ENCODE assay signal across 10 cellular contexts in the genomic region with DNA sequence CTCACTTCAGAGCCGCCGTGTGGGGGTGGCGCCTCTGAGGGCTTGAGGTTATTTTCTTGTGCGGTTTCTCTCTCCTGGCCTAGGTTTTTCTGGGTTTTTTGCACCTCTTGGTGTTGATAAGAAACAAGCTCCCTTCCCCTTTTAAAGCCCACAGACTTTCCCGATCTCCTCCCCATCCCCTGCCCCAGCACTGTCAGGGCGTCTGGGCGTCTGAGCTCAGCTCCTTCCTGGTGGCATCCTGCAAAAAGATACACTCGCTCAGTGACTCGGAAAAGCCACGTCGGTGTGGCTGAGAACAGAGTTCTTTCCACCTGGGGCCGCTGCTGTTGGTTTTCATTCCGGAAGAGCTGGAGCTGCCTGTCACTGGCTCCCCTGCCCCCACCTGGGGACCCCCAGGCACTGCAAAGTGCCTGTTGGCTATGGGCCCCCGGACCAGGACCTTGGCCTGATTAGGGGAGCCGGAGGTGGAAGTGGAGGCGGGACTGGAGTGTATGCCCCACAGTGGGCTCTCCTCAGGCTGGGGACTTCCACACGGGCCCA. TPM values are rescaled to one million over a fixed set of nuclear protein-coding genes. Genes with fewer than 3 reads are reported as not detected.
A peak's percentile ranks its signal among the peaks of the same experiment; 100 is the strongest.
DNase-seq lines count a peak whose midpoint lies in the region; ATAC-seq and TF ChIP-seq lines count a peak whose summit lies in the region.
"Had no signal": no experiment of that assay in that cellular context is flagged by ENCODE, and none has a peak within 500 bp of the region (broad histone marks: within the 10 kb centered on the region; RNA-seq: fewer than 3 reads in every experiment).

No MANE protein-coding gene starts in this region.

- intact Hi-C loops in esophagus muscularis mucosa (cut with DNase I): no loop called here
- intact Hi-C loops in ovary (cut with DNase I): no loop called here

- peak overlapping the region; percentile 53 to 63 for H3K27ac Mint-ChIP-seq in T-cell
- H3K27ac Mint-ChIP-seq in stimulated activated effector memory CD8-positive, alpha-beta T cell treated with anti-CD3 and anti-CD28 coated beads, Interleukin-12 subunit alpha, Interleukin-12 subunit beta, amount 100 ng/mL, for 72 hours: peak overlapping the region; percentile 88

- H3K9me3 ChIP-seq in esophagus muscularis mucosa (no peaks in the 10 kb centered on the region), ovary (no peaks in the 10 kb centered on the region)

- peaks cover 0 to 3% (median under 1%) of the 10 kb centered on the region in 4 donors for H3K36me3 ChIP-seq in esophagus muscularis mucosa
- no peaks in the 10 kb centered on the region for H3K36me3 ChIP-seq in ovary

- H3K4me3 ChIP-seq in esophagus muscularis mucosa (peak overlapping the region in 3 of 4 donors; percentile 10 to 45 (median 15)), ovary (no peak overlapping the region)
- H3K4me3 ChIP-seq: GM23248 had no signal

- peaks cover 87 to 92% (median 91%) of the 10 kb centered on the region in 4 donors for H3K4me1 ChIP-seq in esophagus muscularis mucosa
- H3K4me1 ChIP-seq in ovary (ENCODE audit: insufficient read depth): peaks cover 5% of the 10 kb centered on the region

- H3K4me1 Mint-ChIP-seq in T-cell: peaks cover 7 to 18% (median 11%) of the 10 kb centered on the region in 3 donors
- H3K4me1 Mint-ChIP-seq in stimulated activated effector memory CD8-positive, alpha-beta T cell treated with anti-CD3 and anti-CD28 coated beads, Interleukin-12 subunit alpha, Interleukin-12 subunit beta, amount 100 ng/mL, for 72 hours: peaks cover 13% of the 10 kb centered on the region

- H3K27me3 ChIP-seq in esophagus muscularis mucosa (no peaks in the 10 kb centered on the region), ovary (no peaks in the 10 kb centered on the region)

- H3K36me3 Mint-ChIP-seq in T-cell: no peaks in the 10 kb centered on the region
- H3K36me3 Mint-ChIP-seq in stimulated activated effector memory CD8-positive, alpha-beta T cell treated with anti-CD3 and anti-CD28 coated beads, Interleukin-12 subunit alpha, Interleukin-12 subunit beta, amount 100 ng/mL, for 72 hours: no peaks in the 10 kb centered on the region

- H3K27me3 Mint-ChIP-seq in T-cell: no peaks in the 10 kb centered on the region

- POLR2A ChIA-PET in T-cell (lab: Charles Lee): interaction anchor here in 1 of 2 donors (0.6 kb wide), 1 partner anchor 763 kb away, joined by 3 read pairs; no protein-coding TSS in a partner anchor

- CTCF ChIA-PET in T-cell (lab: Charles Lee): interaction anchor here in 1 of 2 donors (0.8 kb wide), 1 partner anchor 60 kb away, joined by 3 read pairs; no protein-coding TSS in a partner anchor

- ATAC-seq in T-cell (replicated peaks in 1 of 4): peak in 2 of 4 experiments; percentile 48 to 53
- peak; percentile 43 for ATAC-seq in stimulated activated effector memory CD8-positive, alpha-beta T cell treated with anti-CD3 and anti-CD28 coated beads, Interleukin-12 subunit alpha, Interleukin-12 subunit beta, amount 100 ng/mL, for 72 hours

- H3K4me3 Mint-ChIP-seq in T-cell: peak overlapping the region; percentile 46 to 60 (median 54)
- H3K4me3 Mint-ChIP-seq in stimulated activated effector memory CD8-positive, alpha-beta T cell treated with anti-CD3 and anti-CD28 coated beads, Interleukin-12 subunit alpha, Interleukin-12 subunit beta, amount 100 ng/mL, for 72 hours: peak overlapping the region; percentile 54

- no peaks in the 10 kb centered on the region for H3K9me3 Mint-ChIP-seq in T-cell
- H3K9me3 Mint-ChIP-seq in stimulated activated effector memory CD8-positive, alpha-beta T cell treated with anti-CD3 and anti-CD28 coated beads, Interleukin-12 subunit alpha, Interleukin-12 subunit beta, amount 100 ng/mL, for 72 hours: no peaks in the 10 kb centered on the region

- TF ChIP-seq POLR2A in esophagus muscularis mucosa (IDR thresholded peaks at IDR 0.05; ENCODE audit: low read depth) (no peak), ovary (IDR thresholded peaks at IDR 0.05) (no peak)

- TF ChIP-seq EP300 in esophagus muscularis mucosa (IDR thresholded peaks at IDR 0.05) (no peak), ovary (IDR thresholded peaks at IDR 0.05) (no peak)

- H3K27ac ChIP-seq in esophagus muscularis mucosa (replicated peaks in 1 of 4) (peak overlapping the region in 3 of 4 donors; percentile 52 to 86 (median 58)), ovary (no peak overlapping the region)
- H3K27ac ChIP-seq: 22Rv1, GM23248 had no signal

- TF ChIP-seq CTCF in esophagus muscularis mucosa (IDR thresholded peaks at IDR 0.05): no peak
- no peak for TF ChIP-seq CTCF in ovary (IDR thresholded peaks at IDR 0.05)

- DNase-seq in SKM-1 treated with dmso at 0.1 percent for 144 hours (lab: John Stamatoyannopoulos, UW; ENCODE audit: unreplicated experiment) (peak; percentile 61), SKM-1 (lab: John Stamatoyannopoulos, UW; ENCODE audit: unreplicated experiment) (no peak), T-cell (peak in 2 of 34 experiments; percentile 11 to 20), esophagus muscularis mucosa (ENCODE audit: extremely low spot score) (no peak), ovary (no peak), NCI-H128 (lab: John Stamatoyannopoulos, UW; ENCODE audit: unreplicated experiment) (no peak), T-helper 9 cell (no peak)
- no peak for DNase-seq in stimulated activated effector memory CD8-positive, alpha-beta T cell treated with anti-CD3 and anti-CD28 coated beads, Interleukin-12 subunit alpha, Interleukin-12 subunit beta, amount 100 ng/mL, for 72 hours (ENCODE audit: low spot score in 2 of 2)
- DNase-seq: GM23248 had no signal

- WGBS in esophagus muscularis mucosa: 61% methylated on average over 13 of the region's 17 CpGs
- WGBS in ovary, 3 donors: 70 to 79% (median 73%) methylated on average over 17 of the region's 17 CpGs

RNA-seq across cellular contexts. Expression of gene BAIAP2, which starts 14.5 kb away (rescaled TPM):
- total RNA-seq in T-cell (10 to 100 TPM in 3 of 5 donors, 1 to 10 TPM in 2; 6.3 to 12.0 (median 10.1) TPM), esophagus muscularis mucosa (10 to 100 TPM; 31.1 to 54.5 (median 36.7) TPM), ovary (10 to 100 TPM; 13.8 to 80.6 (median 30.1) TPM)
- 10 to 100 TPM; 12.0 to 21.5 TPM for polyA plus RNA-seq in ovary

RNA-seq across cellular contexts. Expression of gene CHMP6, which starts 57.8 kb away (rescaled TPM):
- total RNA-seq in T-cell (10 to 100 TPM; 25.0 to 48.9 (median 43.2) TPM), esophagus muscularis mucosa (10 to 100 TPM; 17.6 to 29.2 (median 25.8) TPM), ovary (10 to 100 TPM; 18.5 to 29.7 (median 26.5) TPM)
- 10 to 100 TPM; 25.6 to 27.5 TPM for polyA plus RNA-seq in ovary

Comparison
In these comparisons a context has a peak if more than half of its experiments do, and no peak if none do; other contexts are left out.
1. H3K27ac ChIP-seq: peak in esophagus muscularis mucosa (3 of 4); none in ovary (0 of 2).